ENCODE assay signal across 9 cellular contexts in genomic region chr12:132488127-132489077, GRCh38. TPM values are rescaled to one million over a fixed set of nuclear protein-coding genes. Genes with fewer than 3 reads are reported as not detected.
A peak's percentile ranks its signal among the peaks of the same experiment; 100 is the strongest.
DNase-seq lines count a peak whose midpoint lies in the region; ATAC-seq and TF ChIP-seq lines count a peak whose summit lies in the region.
"Had no signal": no experiment of that assay in that cellular context is flagged by ENCODE, and none has a peak within 500 bp of the region (broad histone marks: within the 10 kb centered on the region; RNA-seq: fewer than 3 reads in every experiment).

No MANE protein-coding gene starts in this region.

- no peak overlapping the region for H3K4me3 ChIP-seq in liver (ENCODE audit: low read depth in 1 of 3, low read length in 3 of 3)

- H3K27me3 ChIP-seq in liver (ENCODE audit: control insufficient read depth in 4 of 4, insufficient read depth in 4 of 4, low read length in 3 of 4): no peaks in the 10 kb centered on the region
- H3K27me3 ChIP-seq: pancreas had no signal

- WGBS in liver: 54% methylated on average over 23 of the region's 23 CpGs

- no peak for ATAC-seq in stimulated activated naive CD8-positive, alpha-beta T cell treated with anti-CD3 and anti-CD28 coated beads, Interleukin-15, Interleukin-2, amounts not matched to agents 100 U/mL and 50 U/mL, for 24 hours
- ATAC-seq in GM18498 (IDR thresholded peaks at IDR 0.05; ENCODE audit: unreplicated experiment): no peak
- no peak for ATAC-seq in HG03159 (IDR thresholded peaks at IDR 0.05; ENCODE audit: unreplicated experiment)
- no peak for ATAC-seq in activated CD4-positive, CD25-positive, alpha-beta regulatory T cell treated with anti-CD3 and anti-CD28 coated beads, Interleukin-2, amount 50 U/mL, for 24 hours

- H3K9me3 ChIP-seq in liver (ENCODE audit: control insufficient read depth in 4 of 4, low read length in 3 of 4): no peaks in the 10 kb centered on the region
- H3K9me3 ChIP-seq: pancreas had no signal

- no peak for DNase-seq in stimulated activated naive CD8-positive, alpha-beta T cell treated with anti-CD3 and anti-CD28 coated beads, Interleukin-15, Interleukin-2, amounts not matched to agents 100 U/mL and 50 U/mL, for 24 hours
- DNase-seq in activated T-helper 1 cell treated with Interleukin-2 at 50 U/mL for 16 hours (ENCODE audit: low read depth) (peak; percentile 41), EL (no peak)

- peaks cover 5% of the 10 kb centered on the region for H3K36me3 Mint-ChIP-seq in stimulated activated naive CD8-positive, alpha-beta T cell treated with anti-CD3 and anti-CD28 coated beads, Interleukin-15, Interleukin-2, amounts not matched to agents 100 ng/mL and 50 ng/mL, for 24 hours (ENCODE audit: low read depth)

- H3K27ac ChIP-seq in liver (ENCODE audit: low read depth in 1 of 2, low read length in 2 of 2): peak overlapping the region; percentile 60 to 77

- peak overlapping the region; percentile 81 for H3K4me3 Mint-ChIP-seq in stimulated activated naive CD8-positive, alpha-beta T cell treated with anti-CD3 and anti-CD28 coated beads, Interleukin-15, Interleukin-2, amounts not matched to agents 100 ng/mL and 50 ng/mL, for 24 hours

- no peak for TF ChIP-seq RAD21 in liver (IDR thresholded peaks at IDR 0.05)

- H3K27ac Mint-ChIP-seq in stimulated activated naive CD8-positive, alpha-beta T cell treated with anti-CD3 and anti-CD28 coated beads, Interleukin-15, Interleukin-2, amounts not matched to agents 100 ng/mL and 50 ng/mL, for 24 hours: peak overlapping the region; percentile 86

- no peaks in the 10 kb centered on the region for H3K36me3 ChIP-seq in liver (ENCODE audit: control insufficient read depth in 4 of 4, insufficient read depth in 3 of 4, low read depth in 1 of 4, low read length in 3 of 4)
- H3K36me3 ChIP-seq: pancreas had no signal

- peak overlapping the region in 1 of 2 donors; percentile 14 for H3K9ac ChIP-seq in liver (ENCODE audit: low read depth in 1 of 2, low read length in 2 of 2)

- H3K9me3 Mint-ChIP-seq in stimulated activated naive CD8-positive, alpha-beta T cell treated with anti-CD3 and anti-CD28 coated beads, Interleukin-15, Interleukin-2, amounts not matched to agents 100 ng/mL and 50 ng/mL, for 24 hours: no peaks in the 10 kb centered on the region

- TF ChIP-seq CTCF in liver (IDR thresholded peaks at IDR 0.05; ENCODE audit: low read depth, low read length, missing input control): no peak

- peaks cover 52% of the 10 kb centered on the region for H3K4me1 Mint-ChIP-seq in stimulated activated naive CD8-positive, alpha-beta T cell treated with anti-CD3 and anti-CD28 coated beads, Interleukin-15, Interleukin-2, amounts not matched to agents 100 ng/mL and 50 ng/mL, for 24 hours (ENCODE audit: low read depth)

- H3K4me1 ChIP-seq in liver (ENCODE audit: control insufficient read depth in 4 of 4, insufficient read depth in 4 of 4, low read length in 3 of 4): peaks cover 8 to 35% (median 26%) of the 10 kb centered on the region in 4 donors

- no peaks in the 10 kb centered on the region for H3K27me3 Mint-ChIP-seq in stimulated activated naive CD8-positive, alpha-beta T cell treated with anti-CD3 and anti-CD28 coated beads, Interleukin-15, Interleukin-2, amounts not matched to agents 100 ng/mL and 50 ng/mL, for 24 hours

TF ChIP-seq in liver, 16 proteins besides CTCF, POLR2A, EP300 and RAD21:
- TF ChIP-seq GABPA (IDR thresholded peaks at IDR 0.05 in 1 of 2, conservative IDR thresholded peaks at IDR 0.05 in 1 of 2): no peak
- no peak for TF ChIP-seq NR2F2 (IDR thresholded peaks at IDR 0.05)

RNA-seq across cellular contexts. Expression of gene FBRSL1, which starts 1.5 kb away (rescaled TPM):
- 1 to 10 TPM; 4.4 to 6.8 TPM for total RNA-seq in liver
- 10 to 100 TPM in 1 of 2 donors, 1 to 10 TPM in 1; 2.5 to 35.5 TPM for polyA plus RNA-seq in liver
